22 cellular contexts compared by ENCODE assay signal in the genomic region with DNA sequence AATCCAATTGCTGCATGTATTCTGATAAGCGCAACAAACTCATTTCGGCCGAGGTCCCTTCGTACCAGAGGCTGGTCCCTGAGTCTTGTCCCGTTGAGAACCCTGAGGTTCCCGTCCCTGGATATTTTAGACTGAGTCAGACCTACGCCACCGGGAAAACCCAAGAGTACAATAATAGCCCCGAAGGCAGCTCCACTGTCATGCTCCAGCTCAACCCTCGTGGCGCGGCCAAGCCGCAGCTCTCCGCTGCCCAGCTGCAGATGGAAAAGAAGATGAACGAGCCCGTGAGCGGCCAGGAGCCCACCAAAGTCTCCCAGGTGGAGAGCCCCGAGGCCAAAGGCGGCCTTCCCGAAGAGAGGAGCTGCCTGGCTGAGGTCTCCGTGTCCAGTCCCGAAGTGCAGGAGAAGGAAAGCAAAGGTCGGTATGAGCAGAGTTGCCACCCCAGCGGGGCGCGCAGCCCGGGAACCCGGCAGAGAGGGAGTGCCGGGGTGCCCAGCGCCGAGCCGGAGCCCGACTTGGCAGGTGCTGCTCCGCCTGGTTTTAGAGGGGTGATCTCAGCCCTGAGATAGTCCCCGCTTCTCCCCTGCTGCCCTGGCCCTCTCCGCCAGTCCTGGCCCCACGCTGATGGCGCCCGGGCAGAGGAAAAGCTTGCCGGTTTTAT. TPM values are rescaled to one million over a fixed set of nuclear protein-coding genes. Genes with fewer than 3 reads are reported as not detected.
DNase-seq lines count a peak whose midpoint lies in the region; ATAC-seq and TF ChIP-seq lines count a peak whose summit lies in the region.
"Had no signal": no experiment of that assay in that cellular context is flagged by ENCODE, and none has a peak within 500 bp of the region (broad histone marks: within the 10 kb centered on the region; RNA-seq: fewer than 3 reads in every experiment).

No MANE protein-coding gene starts in this region.

- TF ChIP-seq POLR2A in uterus (IDR thresholded peaks at IDR 0.05): no peak

- CTCF ChIA-PET in MCF 10A (lab: Yijun Ruan, JAX) (interaction anchor here (0.6 to 1.9 kb wide), 3 partner anchors 10 to 19 kb away, joined by 3 to 12 read pairs (median 5); no protein-coding TSS in a partner anchor), mammary epithelial cell (lab: Charles Lee; ENCODE audit: low non-redundant PET) (no interaction called here)

- H3K9me3 ChIP-seq in mammary epithelial cell (replicated peaks; ENCODE audit: insufficient read depth, low read length) (no peaks in the 10 kb centered on the region), uterus (no peaks in the 10 kb centered on the region)
- H3K9me3 ChIP-seq: psoas muscle had no signal

- no peak overlapping the region for H3K27ac Mint-ChIP-seq in MCF 10A (ENCODE audit: low read depth, unreplicated experiment)
- H3K27ac Mint-ChIP-seq: natural killer cell had no signal

- DNase-seq in MCF 10A (ENCODE audit: unreplicated experiment) (no peak), mammary epithelial cell (no peak), dermis blood vessel endothelial cell (peak; percentile 64), mesenteric fat pad (ENCODE audit: low spot score) (peak; percentile 82), uterus (no peak), HK-2 (ENCODE audit: unreplicated experiment) (no peak), KBM-7 (no peak)
- DNase-seq: activated CD4-positive, alpha-beta T cell treated with anti-CD3 and anti-CD28 coated beads for 48 hours; activated gamma-delta T cell treated with Interleukin-2 at 50 U/mL for 16 hours; CD4-positive, alpha-beta memory T cell; foreskin melanocyte; mesenchymal stem cell; natural killer cell; NCI-H1105 treated with DMSO at 0.1 percent for 48 hours; NCI-H510A; NK-92 treated with Interleukin-12 subunit alpha and Interleukin-12 subunit beta, amount 100 ng/mL, for 24 hours; stimulated activated CD8-positive, alpha-beta memory T cell treated with anti-CD3 and anti-CD28 coated beads, Interleukin-4, amount 100 ng/mL, for 48 hours had no signal

- dilution Hi-C loops in mammary epithelial cell (cut with HindIII; ENCODE audit: low sequenced_read_pairs): no loop called here

- H3K79me2 ChIP-seq in mammary epithelial cell (ENCODE audit: insufficient read depth, low read length): no peaks in the 10 kb centered on the region

- WGBS in mammary epithelial cell (ENCODE audit: low coverage, missing lambda C conversion rate): 9% methylated on average over 21 of the region's 40 CpGs

- no peak overlapping the region for H3K4me2 ChIP-seq in mammary epithelial cell (ENCODE audit: insufficient read depth, low read depth, low read length)

- no peak overlapping the region for H3K9ac ChIP-seq in mammary epithelial cell (ENCODE audit: insufficient read depth, low read length)

- H3K4me3 ChIP-seq in mammary epithelial cell (replicated peaks in 1 of 3; ENCODE audit: insufficient read depth in 1 of 3, low read depth in 2 of 3, low read length in 3 of 3): no peak overlapping the region
- H3K4me3 ChIP-seq in uterus: peak overlapping the region; percentile 43 to 51

- intact Hi-C loops in MCF 10A (cut with micrococcal nuclease): no loop called here
- intact Hi-C loops in mammary epithelial cell (cut with micrococcal nuclease): no loop called here
- intact Hi-C loops in uterus (cut with DNase I; ENCODE audit: low total_unique reads): no loop called here

- BruUV-seq in MCF 10A (replicated peaks; lab: Mats Ljungman, UMichigan) (no TSS peak), mammary epithelial cell (replicated peaks; lab: Mats Ljungman, UMichigan) (no TSS peak)

- H3K9me3 Mint-ChIP-seq in MCF 10A (ENCODE audit: unreplicated experiment): no peaks in the 10 kb centered on the region

- POLR2A ChIA-PET in MCF 10A (lab: Yijun Ruan, JAX): no interaction called here

- H4K20me1 ChIP-seq in mammary epithelial cell (ENCODE audit: insufficient read depth, low read length): peaks cover 2% of the 10 kb centered on the region

- peak overlapping the region; percentile 28 for H3K4me3 Mint-ChIP-seq in MCF 10A (ENCODE audit: unreplicated experiment)
- H3K4me3 Mint-ChIP-seq: natural killer cell had no signal

- H3K27me3 ChIP-seq in mammary epithelial cell (ENCODE audit: insufficient read depth, low read length) (peaks cover 91% of the 10 kb centered on the region), uterus (no peaks in the 10 kb centered on the region)

- H3K4me1 ChIP-seq in mammary epithelial cell (ENCODE audit: insufficient read depth, low read length) (no peaks in the 10 kb centered on the region), uterus (no peaks in the 10 kb centered on the region)

- ATAC-seq in HG03025 (IDR thresholded peaks at IDR 0.05; ENCODE audit: low FRiP score, unreplicated experiment): no peak
- ATAC-seq: natural killer cell had no signal

- H2AFZ ChIP-seq in mammary epithelial cell (ENCODE audit: low read depth, low read length): no peak overlapping the region

- H3K36me3 Mint-ChIP-seq in MCF 10A (ENCODE audit: insufficient read depth, unreplicated experiment): no peaks in the 10 kb centered on the region

- peaks cover 48% of the 10 kb centered on the region for H3K27me3 Mint-ChIP-seq in MCF 10A (ENCODE audit: insufficient read depth, unreplicated experiment)

- H3K36me3 ChIP-seq in mammary epithelial cell (ENCODE audit: insufficient read depth, low read length) (no peaks in the 10 kb centered on the region), uterus (no peaks in the 10 kb centered on the region)

- H3K27ac ChIP-seq in mammary epithelial cell (ENCODE audit: insufficient read depth, low read depth, low read length): no peak overlapping the region
- peak overlapping the region; percentile 98 to 99 for H3K27ac ChIP-seq in uterus
- H3K27ac ChIP-seq: psoas muscle had no signal

- no peaks in the 10 kb centered on the region for H3K4me1 Mint-ChIP-seq in MCF 10A (ENCODE audit: insufficient read depth, unreplicated experiment)

- TF ChIP-seq CTCF in MCF 10A (IDR thresholded peaks at IDR 0.05; ENCODE audit: unreplicated experiment) (no peak), mammary epithelial cell (conservative IDR thresholded peaks at IDR 0.05 in 1 of 2, IDR thresholded peaks at IDR 0.05 in 1 of 2; ENCODE audit: extremely low read depth in 1 of 2, insufficient read depth in 1 of 2, low read depth in 1 of 2, low read length in 2 of 2) (no peak), uterus (IDR thresholded peaks at IDR 0.05) (no peak)

- in situ Hi-C loops in mammary epithelial cell (cut with MboI; ENCODE audit: low sequenced_read_pairs in 2 of 2) (no loop called here), KBM-7 (cut with MboI; ENCODE audit: low pct_unique_long_range_greater_than_20kb, low sequenced_read_pairs) (no loop called here)

RNA-seq across cellular contexts. Expression of a gene that starts 0.7 kb away (rescaled TPM):
- total RNA-seq in MCF 10A (2022) (not detected in 2 replicates), mammary epithelial cell (not detected), dermis blood vessel endothelial cell (7.7 and 15.2 TPM in 2 replicates), mesenteric fat pad (1.7 TPM), uterus (10 to 100 TPM in 3 of 4 donors, 1 to 10 TPM in 1; 6.8 to 81.0 (median 53.6) TPM)
- polyA plus RNA-seq in mammary epithelial cell: not detected
- not detected for polyA minus RNA-seq in mammary epithelial cell
- total RNA-seq: CD4-positive, alpha-beta memory T cell; HT-29; LHCN-M2; natural killer cell; psoas muscle; RPMI7951 had no signal
- polyA plus RNA-seq: CD4-positive, alpha-beta memory T cell had no signal

RNA-seq across cellular contexts. Expression of a gene that starts 5.2 kb away (rescaled TPM):
- total RNA-seq in MCF 10A (2022): not detected in 2 replicates
- not detected for total RNA-seq in mammary epithelial cell
- polyA plus RNA-seq in mammary epithelial cell: not detected
- polyA minus RNA-seq in mammary epithelial cell: not detected
- total RNA-seq in dermis blood vessel endothelial cell: 24.5 and 28.4 TPM in 2 replicates
- 6.1 TPM for total RNA-seq in mesenteric fat pad
- 10 to 100 TPM in 3 of 4 donors, 1 to 10 TPM in 1; 3.8 to 78.1 (median 46.4) TPM for total RNA-seq in uterus
- total RNA-seq: CD4-positive, alpha-beta memory T cell; HT-29; natural killer cell had no signal
- polyA plus RNA-seq: CD4-positive, alpha-beta memory T cell had no signal

RNA-seq across cellular contexts. Expression of a gene that starts 10.2 kb away (rescaled TPM):
- total RNA-seq in MCF 10A (2022): not detected in 2 replicates
- not detected for total RNA-seq in mammary epithelial cell
- not detected for polyA plus RNA-seq in mammary epithelial cell
- not detected for polyA minus RNA-seq in mammary epithelial cell
- total RNA-seq in dermis blood vessel endothelial cell: 0.17 TPM in 1 of 2 replicates, not detected in the other
- total RNA-seq in mesenteric fat pad: 1.2 TPM
- total RNA-seq in uterus: 10 to 100 TPM in 1 of 4 donors, 1 to 10 TPM in 1, under 1 TPM in 1, not detected in 1; 0.88 to 34.6 (median 8.6) TPM
- total RNA-seq: CD4-positive, alpha-beta memory T cell; HT-29; LHCN-M2; natural killer cell; psoas muscle; RPMI7951 had no signal
- polyA plus RNA-seq: CD4-positive, alpha-beta memory T cell; psoas muscle had no signal

RNA-seq across cellular contexts. Expression of a gene that starts 12.2 kb away (rescaled TPM):
- not detected in 2 replicates for total RNA-seq in MCF 10A (2022)
- under 1 TPM in 1 of 2 donors, not detected in 1; 0.16 TPM for total RNA-seq in mammary epithelial cell
- polyA plus RNA-seq in mammary epithelial cell: not detected
- polyA minus RNA-seq in mammary epithelial cell: not detected
- 30.3 and 33.0 TPM in 2 replicates for total RNA-seq in dermis blood vessel endothelial cell
- total RNA-seq in mesenteric fat pad: 13.3 TPM
- total RNA-seq in uterus: 10 to 100 TPM; 25.8 to 75.6 (median 48.0) TPM
- total RNA-seq: CD4-positive, alpha-beta memory T cell; HT-29; natural killer cell had no signal
- polyA plus RNA-seq: CD4-positive, alpha-beta memory T cell had no signal

RNA-seq across cellular contexts. Expression of a gene that starts 17.7 kb away (rescaled TPM):
- not detected in 2 replicates for total RNA-seq in MCF 10A (2022)
- total RNA-seq in mammary epithelial cell: not detected
- polyA plus RNA-seq in mammary epithelial cell: not detected
- not detected for polyA minus RNA-seq in mammary epithelial cell
- not detected in 2 replicates for total RNA-seq in dermis blood vessel endothelial cell
- not detected for total RNA-seq in mesenteric fat pad
- total RNA-seq in uterus: under 1 TPM in 1 of 4 donors, not detected in 3; 0.76 TPM
- total RNA-seq: CD4-positive, alpha-beta memory T cell; LHCN-M2; natural killer cell; psoas muscle; RPMI7951 had no signal
- polyA plus RNA-seq: CD4-positive, alpha-beta memory T cell; psoas muscle had no signal

Comparison
In these comparisons a context has a peak if more than half of its experiments do, and no peak if none do; other contexts are left out.
1. DNase-seq: peak in dermis blood vessel endothelial cell (single experiment) and mesenteric fat pad (single experiment); none in MCF 10A (single experiment), mammary epithelial cell (single experiment), uterus (0 of 2), HK-2 (single experiment) and KBM-7 (single experiment).
2. H3K4me3 ChIP-seq: peak in uterus (2 of 2); none in mammary epithelial cell (0 of 3).